Comparison of ENCODE assay signal across 8 cellular contexts in genomic region chr1:21216835-21217811, GRCh38. TPM values are rescaled to one million over a fixed set of nuclear protein-coding genes. Genes with fewer than 3 reads are reported as not detected.
DNase-seq lines count a peak whose midpoint lies in the region; ATAC-seq and TF ChIP-seq lines count a peak whose summit lies in the region.

No MANE protein-coding gene starts in this region.

- no peak for DNase-seq in CD14-positive monocyte (ENCODE audit: low spot score)
- DNase-seq in HEK293T (ENCODE audit: extremely low spot score): peak; percentile 68
- DNase-seq in T follicular helper cell (ENCODE audit: low read depth): peak; percentile 59
- peak; percentile 70 for DNase-seq in activated naive CD8-positive, alpha-beta T cell treated with anti-CD3 and anti-CD28 coated beads, Interleukin-2, amount 10 ng/mL, durations not matched to agents 7 days and 5 days
- DNase-seq in iPS-NIHi11 (ENCODE audit: low spot score): peak; percentile 76
- DNase-seq in stimulated activated CD4-positive, alpha-beta T cell treated with anti-CD3 and anti-CD28 coated beads, Interleukin-1b, Interleukin-23, amount 100 ng/mL, for 48 hours: peak; percentile 76

- ATAC-seq in activated naive CD8-positive, alpha-beta T cell treated with anti-CD3 and anti-CD28 coated beads, Interleukin-2, amount 10 ng/mL, durations not matched to agents 7 days and 5 days (ENCODE audit: low read depth): peak; percentile 44
- ATAC-seq in GM18909 (IDR thresholded peaks at IDR 0.05; ENCODE audit: poor library complexity, unreplicated experiment): no peak
- ATAC-seq in GM21447 (IDR thresholded peaks at IDR 0.05; ENCODE audit: unreplicated experiment): no peak

- peaks cover 5 to 8% (median 6%) of the 10 kb centered on the region in 3 donors for H3K27me3 Mint-ChIP-seq in CD14-positive monocyte (ENCODE audit: low read depth in 3 of 3)
- no peaks in the 10 kb centered on the region for H3K27me3 Mint-ChIP-seq in activated naive CD8-positive, alpha-beta T cell treated with anti-CD3 and anti-CD28 coated beads, Interleukin-2, amount 10 ng/mL, durations not matched to agents 7 days and 5 days

- intact Hi-C loops in CD14-positive monocyte (cut with micrococcal nuclease): no loop called here

- H3K36me3 Mint-ChIP-seq in CD14-positive monocyte: peaks cover 26 to 40% of the 10 kb centered on the region in 2 donors
- H3K36me3 Mint-ChIP-seq in activated naive CD8-positive, alpha-beta T cell treated with anti-CD3 and anti-CD28 coated beads, Interleukin-2, amount 10 ng/mL, durations not matched to agents 7 days and 5 days: peaks cover 6% of the 10 kb centered on the region

- CTCF ChIA-PET in HEK293T (lab: Yijun Ruan, JAX): interaction anchor here (0.5 to 2.0 kb wide), 7 partner anchors 21 to 693 kb away, joined by 3 to 14 read pairs (median 3); no protein-coding TSS in a partner anchor

- H3K27ac Mint-ChIP-seq in CD14-positive monocyte: peak overlapping the region in 1 of 7 donors; percentile 40
- no peak overlapping the region for H3K27ac Mint-ChIP-seq in activated naive CD8-positive, alpha-beta T cell treated with anti-CD3 and anti-CD28 coated beads, Interleukin-2, amount 10 ng/mL, durations not matched to agents 7 days and 5 days

- H3K9me3 Mint-ChIP-seq in CD14-positive monocyte: no peaks in the 10 kb centered on the region
- H3K9me3 Mint-ChIP-seq in activated naive CD8-positive, alpha-beta T cell treated with anti-CD3 and anti-CD28 coated beads, Interleukin-2, amount 10 ng/mL, durations not matched to agents 7 days and 5 days: no peaks in the 10 kb centered on the region

- peak overlapping the region in 1 of 2 donors; percentile 33 for H3K4me3 Mint-ChIP-seq in CD14-positive monocyte
- H3K4me3 Mint-ChIP-seq in activated naive CD8-positive, alpha-beta T cell treated with anti-CD3 and anti-CD28 coated beads, Interleukin-2, amount 10 ng/mL, durations not matched to agents 7 days and 5 days: no peak overlapping the region

- peak; percentile 84 for TF ChIP-seq CTCF in CD14-positive monocyte (IDR thresholded peaks at IDR 0.05)

- H3K4me1 Mint-ChIP-seq in CD14-positive monocyte: no peaks in the 10 kb centered on the region
- H3K4me1 Mint-ChIP-seq in activated naive CD8-positive, alpha-beta T cell treated with anti-CD3 and anti-CD28 coated beads, Interleukin-2, amount 10 ng/mL, durations not matched to agents 7 days and 5 days: no peaks in the 10 kb centered on the region

- POLR2A ChIA-PET in HEK293T (lab: Yijun Ruan, JAX): no interaction called here
- POLR2A ChIA-PET in activated naive CD8-positive, alpha-beta T cell treated with anti-CD3 and anti-CD28 coated beads, Interleukin-2, amount 10 ng/mL, durations not matched to agents 7 days and 5 days (lab: Charles Lee): no interaction called here

TF ChIP-seq in HEK293T, 16 proteins besides CTCF, POLR2A, EP300 and RAD21:
- no peak for TF ChIP-seq ZNF384 (IDR thresholded peaks at IDR 0.05)
- TF ChIP-seq FOXA1 (IDR thresholded peaks at IDR 0.05): no peak
- no peak for TF ChIP-seq PKNOX1 (IDR thresholded peaks at IDR 0.05)
- no peak for TF ChIP-seq LEF1 (IDR thresholded peaks at IDR 0.05; ENCODE audit: borderline replicate concordance)
- no peak for TF ChIP-seq TARDBP (IDR thresholded peaks at IDR 0.05)
- TF ChIP-seq L3MBTL2 (conservative IDR thresholded peaks at IDR 0.05): no peak
- TF ChIP-seq SP1 (IDR thresholded peaks at IDR 0.05): no peak
- TF ChIP-seq CTBP1 (IDR thresholded peaks at IDR 0.05; ENCODE audit: borderline replicate concordance): no peak
- TF ChIP-seq BHLHE40 (IDR thresholded peaks at IDR 0.05; ENCODE audit: borderline replicate concordance): no peak
- TF ChIP-seq FOXK2 (IDR thresholded peaks at IDR 0.05): no peak
- TF ChIP-seq ELF4 (IDR thresholded peaks at IDR 0.05): no peak
- no peak for TF ChIP-seq HDGF (IDR thresholded peaks at IDR 0.05; ENCODE audit: borderline replicate concordance)
- no peak for TF ChIP-seq ARNT (IDR thresholded peaks at IDR 0.05)
- TF ChIP-seq NFRKB (IDR thresholded peaks at IDR 0.05): no peak
- no peak for TF ChIP-seq SUZ12 (IDR thresholded peaks at IDR 0.05)
- TF ChIP-seq FOXM1 (IDR thresholded peaks at IDR 0.05; ENCODE audit: borderline replicate concordance): no peak

RNA-seq across cellular contexts. Expression of gene EIF4G3, which starts 40.4 kb away (rescaled TPM):
- polyA plus RNA-seq in CD14-positive monocyte: 1 to 10 TPM; 5.1 to 5.8 TPM
- 10 to 100 TPM; 34.9 to 35.8 TPM for total RNA-seq in activated naive CD8-positive, alpha-beta T cell treated with anti-CD3 and anti-CD28 coated beads, Interleukin-2, amount 10 ng/mL, durations not matched to agents 7 days and 5 days
